Comparison of ENCODE assay signal across 22 cellular contexts in genomic region chr7:105654095-105654686, GRCh38.
DNase-seq lines count a peak whose midpoint lies in the region; ATAC-seq, FAIRE-seq and TF ChIP-seq lines count a peak whose summit lies in the region.
"Had no signal": no experiment of that assay in that cellular context is flagged by ENCODE, and none has a peak within 500 bp of the region (broad histone marks: within the 10 kb centered on the region; RNA-seq: fewer than 3 reads in every experiment).

No MANE protein-coding gene starts in this region.

- no peak overlapping the region for H3K4ac ChIP-seq in IMR-90 (ENCODE audit: low read depth, low read length)
- no peak overlapping the region for H3K4ac ChIP-seq in trophoblast cell (ENCODE audit: low read depth, low read length)

- dilution Hi-C loops in IMR-90 (cut with HindIII; ENCODE audit: low sequenced_read_pairs, unreplicated experiment) = no loop called here

- H3K56ac ChIP-seq in IMR-90 (ENCODE audit: extremely low read depth, insufficient read depth, low read length) = no peak overlapping the region

- TF ChIP-seq EP300 in GM12878 (IDR thresholded peaks at IDR 0.05; ENCODE audit: borderline replicate concordance in 1 of 2, control insufficient read depth in 1 of 2, low read depth in 2 of 2, low read length in 2 of 2) (no peak), tibial nerve (IDR thresholded peaks at IDR 0.05) (no peak)

- H3K9me1 ChIP-seq in IMR-90 (ENCODE audit: insufficient read depth, low read length) = no peaks in the 10 kb centered on the region

- no peak overlapping the region for H4K8ac ChIP-seq in IMR-90 (ENCODE audit: low read depth in 2 of 2, low read length in 2 of 2)
- no peak overlapping the region for H4K8ac ChIP-seq in trophoblast cell (ENCODE audit: low read depth, low read length)

- no peak overlapping the region for H2AK5ac ChIP-seq in IMR-90 (ENCODE audit: low read depth, low read length)
- no peak overlapping the region for H2AK5ac ChIP-seq in trophoblast cell (ENCODE audit: low read length)

- peaks cover 3% of the 10 kb centered on the region for H3K4me1 ChIP-seq in CD4-positive, CD25-positive, alpha-beta regulatory T cell (ENCODE audit: control insufficient read depth, insufficient read depth, low read length, poor library complexity, severe bottlenecking)
- H3K4me1 ChIP-seq in IMR-90 (ENCODE audit: control insufficient read depth, insufficient read depth, low read length) = peaks cover 6% of the 10 kb centered on the region; the same call in 1 of the 2 replicates
- H3K4me1 ChIP-seq in GM12878 (ENCODE audit: control insufficient read depth, insufficient read depth, low read length) = no peaks in the 10 kb centered on the region
- peaks cover 7 to 17% of the 10 kb centered on the region in 2 experiments for H3K4me1 ChIP-seq in trophoblast cell (ENCODE audit: control insufficient read depth in 1 of 2, insufficient read depth in 2 of 2, low read length in 2 of 2)
- H3K4me1 ChIP-seq in tibial nerve = peaks cover 0 to 45% (median 16%) of the 10 kb centered on the region in 4 donors
- peaks cover 59% of the 10 kb centered on the region for H3K4me1 ChIP-seq in vagina

- peaks cover 69% of the 10 kb centered on the region for H3K36me3 ChIP-seq in CD4-positive, CD25-positive, alpha-beta regulatory T cell (ENCODE audit: control insufficient read depth, insufficient read depth, low read length)
- H3K36me3 ChIP-seq in IMR-90 (ENCODE audit: control insufficient read depth, insufficient read depth, low read length) (no peaks in the 10 kb centered on the region), GM12878 (ENCODE audit: control insufficient read depth in 2 of 2, insufficient read depth in 2 of 2, low read length in 1 of 2) (no peaks in the 10 kb centered on the region), trophoblast cell (ENCODE audit: control insufficient read depth in 1 of 2, insufficient read depth in 2 of 2, low read length in 2 of 2) (no peaks in the 10 kb centered on the region), tibial nerve (peaks cover 0 to 19% (median 0%) of the 10 kb centered on the region in 3 donors), vagina (no peaks in the 10 kb centered on the region)

- H3K27ac ChIP-seq in CD4-positive, CD25-positive, alpha-beta regulatory T cell (ENCODE audit: insufficient read depth, low read length, poor library complexity, severe bottlenecking) = no peak overlapping the region
- H3K27ac ChIP-seq in IMR-90 (ENCODE audit: insufficient read depth, low read length) (no peak overlapping the region), GM12878 (ENCODE audit: control insufficient read depth, insufficient read depth) (no peak overlapping the region), trophoblast cell (ENCODE audit: low read depth, low read length) (no peak overlapping the region), tibial nerve (no peak overlapping the region), vagina (no peak overlapping the region)
- H3K27ac ChIP-seq: KMS-11 had no signal

- peak overlapping the region in 2 of 3 donors; percentile 57 to 88 for H3K27ac Mint-ChIP-seq in CD4-positive, CD25-positive, alpha-beta regulatory T cell
- H3K27ac Mint-ChIP-seq: B cell, HFFc6, T-cell had no signal

- H3K9me3 Mint-ChIP-seq in CD4-positive, CD25-positive, alpha-beta regulatory T cell = no peaks in the 10 kb centered on the region
- H3K9me3 Mint-ChIP-seq: HFFc6, T-cell had no signal

- BruUV-seq in IMR-90 (replicated peaks; lab: Mats Ljungman, UMichigan) (no TSS peak), GM12878 (replicated peaks; lab: Mats Ljungman, UMichigan) (no TSS peak)

- no peaks in the 10 kb centered on the region for H3K79me2 ChIP-seq in GM12878 (ENCODE audit: control insufficient read depth, insufficient read depth, low read length)
- no peaks in the 10 kb centered on the region for H3K79me2 ChIP-seq in trophoblast cell (ENCODE audit: control insufficient read depth, insufficient read depth, low read length, poor library complexity)

- no peak overlapping the region for H3K14ac ChIP-seq in IMR-90 (replicated peaks; ENCODE audit: low read depth, low read length)
- H3K14ac ChIP-seq in trophoblast cell (ENCODE audit: low read length) = no peak overlapping the region

- H4K91ac ChIP-seq in IMR-90 (ENCODE audit: insufficient read depth, low read depth, low read length) (no peak overlapping the region), trophoblast cell (ENCODE audit: low read depth, low read length) (no peak overlapping the region)

- H3K4me3 Mint-ChIP-seq in CD4-positive, CD25-positive, alpha-beta regulatory T cell = no peak overlapping the region
- H3K4me3 Mint-ChIP-seq: B cell, HFFc6, T-cell had no signal

- POLR2A ChIA-PET in IMR-90 (lab: Charles Lee; ENCODE audit: unreplicated experiment) = no interaction called here
- POLR2A ChIA-PET in GM12878 (lab: Charles Lee) = no interaction called here

- no peak for TF ChIP-seq RAD21 in IMR-90 (IDR thresholded peaks at IDR 0.05; ENCODE audit: low read length)
- no peak for TF ChIP-seq RAD21 in GM12878 (IDR thresholded peaks at IDR 0.05; ENCODE audit: insufficient read depth, low read depth, low read length)

- no peak for TF ChIP-seq CTCF in IMR-90 (conservative IDR thresholded peaks at IDR 0.05; ENCODE audit: low read depth, low read length)
- TF ChIP-seq CTCF in GM12878 (IDR thresholded peaks at IDR 0.05 in 2 of 3, conservative IDR thresholded peaks at IDR 0.05 in 1 of 3; ENCODE audit: control insufficient read depth in 2 of 3, extremely low read depth in 1 of 3, insufficient read depth in 1 of 3, low read depth in 3 of 3, low read length in 3 of 3) = no peak
- TF ChIP-seq CTCF in tibial nerve (IDR thresholded peaks at IDR 0.05) = no peak
- TF ChIP-seq CTCF in vagina (IDR thresholded peaks at IDR 0.05) = no peak

- no peak for ATAC-seq in CD4-positive, CD25-positive, alpha-beta regulatory T cell (ENCODE audit: low read depth in 2 of 2)
- no peak for ATAC-seq in IMR-90 (ENCODE audit: low read depth)
- no peak for ATAC-seq in GM12878
- ATAC-seq: T-cell had no signal

- H2AFZ ChIP-seq in IMR-90 (replicated peaks; ENCODE audit: low read length, poor library complexity) (no peak overlapping the region), GM12878 (ENCODE audit: control insufficient read depth, low read depth, low read length) (no peak overlapping the region), trophoblast cell (ENCODE audit: insufficient read depth, low read length, poor library complexity) (no peak overlapping the region)

- no peak for FAIRE-seq in GM12878 (lab: Jason Lieb, UNC)
- FAIRE-seq: D721Med, GM18507, H54, HTR-8/SVneo had no signal

- TF ChIP-seq POLR2A in IMR-90 (IDR thresholded peaks at IDR 0.05; ENCODE audit: low read depth, low read length) (no peak), GM12878 (IDR thresholded peaks at IDR 0.05; ENCODE audit: low read depth, low read length) (no peak), tibial nerve (IDR thresholded peaks at IDR 0.05) (no peak), vagina (IDR thresholded peaks at IDR 0.05) (no peak)

- no peak for DNase-seq in CD4-positive, CD25-positive, alpha-beta regulatory T cell
- DNase-seq in IMR-90 = no peak
- no peak for DNase-seq in GM12878 (ENCODE audit: low read depth, low spot score)
- DNase-seq in trophoblast cell = peak; percentile 55 to 74
- no peak for DNase-seq in HCEC 1CT
- DNase-seq in SIG-M5 treated with dmso at 0.1 percent for 504 hours (lab: John Stamatoyannopoulos, UW; ENCODE audit: unreplicated experiment) = no peak
- DNase-seq in tibial nerve (ENCODE audit: low spot score in 2 of 2) = no peak
- no peak for DNase-seq in vagina (ENCODE audit: extremely low spot score in 2 of 2)
- DNase-seq: NCI-H1048, NCI-H1417, NCI-H1694 treated with DMSO at 0.1 percent for 48 hours, NCI-H2081, NCI-H2227 treated with DMSO at 0.1 percent for 48 hours, Right ventricle myocardium superior, T-cell had no signal

- H3K4me2 ChIP-seq in IMR-90 (ENCODE audit: low read depth, low read length) (no peak overlapping the region), GM12878 (ENCODE audit: control insufficient read depth, insufficient read depth) (no peak overlapping the region), trophoblast cell (ENCODE audit: low read length) (no peak overlapping the region)
- H3K4me2 ChIP-seq: KMS-11 had no signal

- H2BK20ac ChIP-seq in IMR-90 (ENCODE audit: low read depth, low read length) = no peak overlapping the region

- WGBS in IMR-90 (ENCODE audit: extremely low coverage in 2 of 2, insufficient read length in 1 of 2), 2 experiments = 98% methylated on average over 5 of the region's 8 CpGs; no CpG with 5 or more reads in 1 of the 2 experiments
- 90% methylated on average over 8 of the region's 8 CpGs for WGBS in GM12878 (ENCODE audit: insufficient coverage, insufficient replicate concordance, low lambda C conversion rate, missing lambda C conversion rate)
- WGBS in trophoblast cell (ENCODE audit: extremely low coverage, insufficient coverage, insufficient read length) = no CpG with 5 or more reads among the region's 8 CpGs
- WGBS in tibial nerve, 2 donors = 82 to 84% methylated on average over 8 of the region's 8 CpGs

- SMC1A ChIA-PET in GM12878 (lab: Charles Lee; ENCODE audit: uncharacterized antibody, unreplicated experiment) = interaction anchor here (0.6 to 1.0 kb wide), 2 partner anchors 103 to 374 kb away, joined by 3 read pairs; no protein-coding TSS in a partner anchor

- RAD21 ChIA-PET in GM12878 (lab: Charles Lee; ENCODE audit: unreplicated experiment) = interaction anchor here (0.9 to 1.9 kb wide), 4 partner anchors 19 to 388 kb away, joined by 3 to 5 read pairs (median 4); no protein-coding TSS in a partner anchor

- no peak overlapping the region for H2AK9ac ChIP-seq in IMR-90 (replicated peaks; ENCODE audit: low read depth, low read length, poor library complexity)

- H4K5ac ChIP-seq in IMR-90 (ENCODE audit: low read depth, low read length) = no peak overlapping the region

- H2BK15ac ChIP-seq in IMR-90 (ENCODE audit: low read depth, low read length) = no peak overlapping the region

- intact Hi-C loops in IMR-90 (cut with micrococcal nuclease) = loop anchor here (10.0 kb wide), 1 partner anchor 91 kb away; no protein-coding TSS in a partner anchor
- intact Hi-C loops in GM12878 (cut with micrococcal nuclease; ENCODE audit: unreplicated experiment) = loop anchor here (5.0 to 10.0 kb wide), 3 partner anchors 93 to 351 kb away; no protein-coding TSS in a partner anchor
- intact Hi-C loops in vagina (cut with DNase I) = loop anchor here (5.0 kb wide), 2 partner anchors 223 to 388 kb away; partner anchors contain the start of gene ATXN7L1

- H3K79me1 ChIP-seq in IMR-90 (ENCODE audit: low read depth in 1 of 2, low read length in 2 of 2) (no peaks in the 10 kb centered on the region), trophoblast cell (ENCODE audit: low read length) (no peaks in the 10 kb centered on the region)

- H4K20me1 ChIP-seq in IMR-90 (ENCODE audit: insufficient read depth, low read length) (peaks cover 13% of the 10 kb centered on the region), GM12878 (ENCODE audit: control insufficient read depth, insufficient read depth) (no peaks in the 10 kb centered on the region; the same call in 1 of the 2 replicates)

- H3K9me3 ChIP-seq in CD4-positive, CD25-positive, alpha-beta regulatory T cell (ENCODE audit: control insufficient read depth in 2 of 2, low read length in 2 of 2) = no peaks in the 10 kb centered on the region
- no peaks in the 10 kb centered on the region for H3K9me3 ChIP-seq in IMR-90 (ENCODE audit: control insufficient read depth, insufficient read depth, low read length)
- no peaks in the 10 kb centered on the region for H3K9me3 ChIP-seq in GM12878 (replicated peaks; ENCODE audit: control insufficient read depth, insufficient read depth, low read length)
- H3K9me3 ChIP-seq in trophoblast cell (ENCODE audit: insufficient read depth, low read depth, low read length) = no peaks in the 10 kb centered on the region
- H3K9me3 ChIP-seq in tibial nerve = no peaks in the 10 kb centered on the region
- H3K9me3 ChIP-seq in vagina = no peaks in the 10 kb centered on the region

- no peaks in the 10 kb centered on the region for H3K27me3 ChIP-seq in CD4-positive, CD25-positive, alpha-beta regulatory T cell (ENCODE audit: control insufficient read depth, insufficient read depth, low read length)
- H3K27me3 ChIP-seq in IMR-90 (ENCODE audit: control insufficient read depth, insufficient read depth, low read length) = no peaks in the 10 kb centered on the region
- H3K27me3 ChIP-seq in GM12878 (replicated peaks in 1 of 2; ENCODE audit: control insufficient read depth in 2 of 2, insufficient read depth in 2 of 2, low read length in 1 of 2) = no peaks in the 10 kb centered on the region; a peak in 2 of 4 replicates
- no peaks in the 10 kb centered on the region for H3K27me3 ChIP-seq in trophoblast cell (ENCODE audit: insufficient read depth, low read length)
- no peaks in the 10 kb centered on the region for H3K27me3 ChIP-seq in tibial nerve
- H3K27me3 ChIP-seq in vagina = no peaks in the 10 kb centered on the region

- CTCF ChIA-PET in IMR-90 (lab: Yijun Ruan, JAX) (interaction anchor here (0.6 to 0.7 kb wide), 2 partner anchors 60 to 77 kb away, joined by 4 read pairs; no protein-coding TSS in a partner anchor), GM12878 (lab: Yijun Ruan, JAX) (interaction anchor here (0.6 to 3.0 kb wide), 9 partner anchors 9 to 512 kb away, joined by 3 to 10 read pairs (median 4); no protein-coding TSS in a partner anchor)

- in situ Hi-C loops in IMR-90 (cut with MboI; ENCODE audit: low sequenced_read_pairs) (no loop called here), GM12878 (cut with MboI) (no loop called here)

- no peak overlapping the region for H2BK12ac ChIP-seq in trophoblast cell (ENCODE audit: low read length)

- no peak overlapping the region for H3K23ac ChIP-seq in IMR-90 (ENCODE audit: low read depth, low read length)
- no peak overlapping the region for H3K23ac ChIP-seq in trophoblast cell (ENCODE audit: low read length)

- no peak overlapping the region for H2BK120ac ChIP-seq in IMR-90 (ENCODE audit: low read depth, low read length)
- H2BK120ac ChIP-seq in trophoblast cell (ENCODE audit: insufficient read depth, low read length, poor library complexity) = no peak overlapping the region

- H3K18ac ChIP-seq in IMR-90 (ENCODE audit: low read depth, low read length) (no peak overlapping the region), trophoblast cell (ENCODE audit: low read length) (no peak overlapping the region)

- H4K12ac ChIP-seq in trophoblast cell (ENCODE audit: low read depth, low read length) = no peak overlapping the region

- H2BK5ac ChIP-seq in IMR-90 (ENCODE audit: low read depth, low read length, poor library complexity, severe bottlenecking) (no peak overlapping the region), trophoblast cell (ENCODE audit: low read depth, low read length, poor library complexity) (no peak overlapping the region)

- H3K27me3 Mint-ChIP-seq in CD4-positive, CD25-positive, alpha-beta regulatory T cell = no peaks in the 10 kb centered on the region
- H3K27me3 Mint-ChIP-seq: B cell, T-cell had no signal

- no peak overlapping the region for H3K4me3 ChIP-seq in CD4-positive, CD25-positive, alpha-beta regulatory T cell (ENCODE audit: low read depth, low read length)
- H3K4me3 ChIP-seq in IMR-90 (ENCODE audit: insufficient read depth, low read depth, low read length) (no peak overlapping the region), GM12878 (no peak overlapping the region), trophoblast cell (ENCODE audit: low read depth, low read length) (no peak overlapping the region), tibial nerve (no peak overlapping the region), vagina (no peak overlapping the region)

- H3K36me3 Mint-ChIP-seq in CD4-positive, CD25-positive, alpha-beta regulatory T cell = peaks cover 38% of the 10 kb centered on the region

- H3K9ac ChIP-seq in IMR-90 (ENCODE audit: low read depth, low read length) (no peak overlapping the region), GM12878 (ENCODE audit: control insufficient read depth, insufficient read depth, low read length) (no peak overlapping the region), trophoblast cell (ENCODE audit: low read length) (no peak overlapping the region)
- H3K9ac ChIP-seq: KMS-11 had no signal

- H3K4me1 Mint-ChIP-seq in CD4-positive, CD25-positive, alpha-beta regulatory T cell = peaks cover 7 to 24% (median 17%) of the 10 kb centered on the region in 4 donors

Comparison
In these comparisons a context has a peak if more than half of its experiments do, and no peak if none do; other contexts are left out.
1. DNase-seq: peak in trophoblast cell (2 of 2); none in CD4-positive, CD25-positive, alpha-beta regulatory T cell (0 of 3), IMR-90 (single experiment), GM12878 (single experiment), HCEC 1CT (single experiment), SIG-M5 treated with dmso at 0.1 percent for 504 hours (single experiment), tibial nerve (0 of 2) and vagina (0 of 2).